ENCODE assay signal across 9 cellular contexts in genomic region chr2:202064206-202064880, GRCh38. TPM values are rescaled to one million over a fixed set of nuclear protein-coding genes. Genes with fewer than 3 reads are reported as not detected.
DNase-seq lines count a peak whose midpoint lies in the region; FAIRE-seq and TF ChIP-seq lines count a peak whose summit lies in the region.
"Had no signal": no experiment of that assay in that cellular context is flagged by ENCODE, and none has a peak within 500 bp of the region (broad histone marks: within the 10 kb centered on the region; RNA-seq: fewer than 3 reads in every experiment).

No MANE protein-coding gene starts in this region.

- DNase-seq in A673 (ENCODE audit: low spot score) (peak; percentile 95), HS-5 (ENCODE audit: low read depth) (peak; percentile 28), bronchial epithelial cell (ENCODE audit: low read depth) (peak; percentile 25), medulla oblongata (ENCODE audit: extremely low spot score) (peak; percentile 45), NCI-H2029 (lab: John Stamatoyannopoulos, UW) (no peak), NCI-H1930 (lab: John Stamatoyannopoulos, UW) (no peak), AML-193 (lab: John Stamatoyannopoulos, UW) (no peak)
- DNase-seq in activated naive CD4-positive, alpha-beta T cell (lab: John Stamatoyannopoulos, UW), result no peak

- H3K27me3 ChIP-seq in A673 (replicated peaks; ENCODE audit: insufficient read depth, low read depth, low read length, poor library complexity) (no peaks in the 10 kb centered on the region), bronchial epithelial cell (ENCODE audit: control insufficient read depth, insufficient read depth, low read length) (no peaks in the 10 kb centered on the region)

- CTCF ChIA-PET in A673 (lab: Charles Lee), result interaction anchor here (1.0 kb wide), 1 partner anchor 10 kb away, joined by 3 read pairs; no protein-coding TSS in a partner anchor

- H3K4me1 ChIP-seq in A673 (ENCODE audit: insufficient read depth, low read length, poor library complexity, severe bottlenecking), result peaks cover 24% of the 10 kb centered on the region

- H3K4me3 ChIP-seq in A673 (ENCODE audit: low read depth, low read length, poor library complexity, severe bottlenecking) (peak overlapping the region; percentile 11), bronchial epithelial cell (ENCODE audit: low read depth, low read length) (no peak overlapping the region)

- H3K9me3 ChIP-seq in A673 (ENCODE audit: low read depth, low read length, poor library complexity, severe bottlenecking), result no peaks in the 10 kb centered on the region

- no TSS peak for BruUV-seq in A673 (replicated peaks; lab: Mats Ljungman, UMichigan)

- no peak for TF ChIP-seq CTCF in A673 (conservative IDR thresholded peaks at IDR 0.05; ENCODE audit: low read depth, low read length)
- no peak for TF ChIP-seq CTCF in bronchial epithelial cell (IDR thresholded peaks at IDR 0.05; ENCODE audit: insufficient read depth, low read length, severe bottlenecking)

- FAIRE-seq in bronchial epithelial cell (lab: Jason Lieb, UNC), result no peak
- FAIRE-seq: frontal cortex had no signal

- intact Hi-C loops in A673 (cut with micrococcal nuclease; ENCODE audit: unreplicated experiment), result no loop called here

- H3K27ac ChIP-seq in A673 (ENCODE audit: low read depth, low read length, poor library complexity, severe bottlenecking), result peak overlapping the region; percentile 79

- POLR2A ChIA-PET in A673 (lab: Charles Lee; ENCODE audit: low non-redundant PET), result no interaction called here

- no peaks in the 10 kb centered on the region for H3K36me3 ChIP-seq in A673 (ENCODE audit: insufficient read depth, low read length, poor library complexity, severe bottlenecking)
- H3K36me3 ChIP-seq in bronchial epithelial cell (ENCODE audit: control insufficient read depth, insufficient read depth, low read length), result no peaks in the 10 kb centered on the region

RNA-seq across cellular contexts. Expression of gene KIAA2012, which starts 8.7 kb away (rescaled TPM):
- total RNA-seq in A673 (2021) (0.13 TPM in 1 of 2 replicates, not detected in the other), bronchial epithelial cell (not detected in 2 replicates)

RNA-seq across cellular contexts. Expression of gene FZD7, which starts 30.7 kb away (rescaled TPM):
- 14.1 and 15.1 TPM in 2 replicates for total RNA-seq in A673 (2021)
- total RNA-seq in bronchial epithelial cell, result 1.8 and 2.3 TPM in 2 replicates

Comparison
In these comparisons a context has a peak if more than half of its experiments do, and no peak if none do; other contexts are left out.
1. DNase-seq: peak in A673 (single experiment), HS-5 (single experiment), bronchial epithelial cell (single experiment) and medulla oblongata (single experiment); none in NCI-H2029 (single experiment), NCI-H1930 (0 of 2), AML-193 (0 of 2) and activated naive CD4-positive, alpha-beta T cell (0 of 4).